20 cellular contexts compared by ENCODE assay signal in the genomic region with DNA sequence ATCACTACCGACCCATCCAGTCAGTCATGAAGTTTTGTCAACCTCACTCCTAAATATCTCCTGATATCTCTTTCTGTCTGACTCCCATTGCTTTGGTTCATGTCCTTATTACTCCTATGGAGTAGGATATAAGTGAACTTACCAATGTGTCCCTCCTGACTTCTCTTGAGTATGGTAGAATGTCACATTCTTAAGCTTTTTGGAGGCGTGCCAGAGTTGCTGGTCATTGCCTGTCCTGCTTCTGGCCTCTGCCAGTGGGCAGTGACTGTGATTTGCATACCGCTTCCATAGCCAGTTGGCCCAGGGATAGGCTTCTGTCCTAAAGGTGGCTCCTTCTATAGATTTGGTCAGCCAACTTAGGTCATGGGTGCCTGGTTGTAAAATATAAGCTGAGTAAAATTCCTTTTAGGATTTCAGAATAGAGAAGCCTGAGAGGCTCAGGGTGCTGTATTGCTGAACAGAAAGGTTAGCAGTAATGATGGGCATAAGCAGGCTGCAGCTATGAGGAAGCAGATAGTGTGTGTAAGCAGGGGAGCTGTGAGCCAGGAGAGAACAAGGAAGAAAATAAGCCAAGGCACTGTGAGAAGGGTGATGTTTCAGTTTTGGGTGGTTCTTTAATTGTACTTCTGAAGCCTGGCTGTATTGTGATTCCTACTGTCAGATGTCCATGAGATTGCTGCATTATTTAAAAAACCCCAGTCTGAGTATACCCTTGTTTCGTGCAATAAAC. TPM values are rescaled to one million over a fixed set of nuclear protein-coding genes. Genes with fewer than 3 reads are reported as not detected.
DNase-seq lines count a peak whose midpoint lies in the region; ATAC-seq, FAIRE-seq and TF ChIP-seq lines count a peak whose summit lies in the region.
"Had no signal": no experiment of that assay in that cellular context is flagged by ENCODE, and none has a peak within 500 bp of the region (broad histone marks: within the 10 kb centered on the region; RNA-seq: fewer than 3 reads in every experiment).

No MANE protein-coding gene starts in this region.

- TF ChIP-seq POLR2A in K562 (conservative IDR thresholded peaks at IDR 0.05), result no peak

- no peak for ATAC-seq in K562
- ATAC-seq in mucosa of descending colon, result peak; percentile 94
- ATAC-seq in GM18517 (IDR thresholded peaks at IDR 0.05; ENCODE audit: unreplicated experiment), result no peak

- 0 out of 5 replicates have a peak, but pooled peaks cover 0 to 3% of the 10 kb centered on the region in 2 experiments for H3K27me3 ChIP-seq in K562 (ENCODE audit: control insufficient read depth in 2 of 2, insufficient read depth in 2 of 2, low read length in 2 of 2)

- CTCF ChIA-PET in K562 (lab: Yijun Ruan, JAX; ENCODE audit: low intra/inter-chr PET ratio), result no interaction called here

- no peaks in the 10 kb centered on the region for H3K79me2 ChIP-seq in K562 (ENCODE audit: control insufficient read depth, insufficient read depth, low read length)

- no peak overlapping the region for H3K27ac ChIP-seq in K562 (ENCODE audit: extremely low read depth, low read depth, low read length)
- H3K27ac ChIP-seq: GM23248 had no signal

- POLR2A ChIA-PET in K562 (lab: Yijun Ruan, JAX), result interaction anchor here (0.7 to 2.1 kb wide), 5 partner anchors 12 to 30 kb away, joined by 3 to 8 read pairs (median 3); a partner anchor contains a TSS

- no peaks in the 10 kb centered on the region; the same call in 2 of the 3 replicates for H3K36me3 ChIP-seq in K562 (ENCODE audit: control insufficient read depth, insufficient read depth, low read length)
- H3K36me3 ChIP-seq in mucosa of descending colon (ENCODE audit: low read depth), result no peaks in the 10 kb centered on the region

- peak; percentile 13 for DNase-seq in EL
- DNase-seq in K562 (ENCODE audit: extremely low read depth in 1 of 4, low spot score in 3 of 4), result no peak
- DNase-seq in mucosa of descending colon, result no peak
- no peak for DNase-seq in amniotic stem cell (lab: John Stamatoyannopoulos, UW)
- DNase-seq in T-helper 1 cell, result no peak
- DNase-seq: C1 segment of cervical spinal cord; CD4-positive, alpha-beta memory T cell; COR-L47; DMS153; DND-41; GF-D8; GM23248; H7; HCEC 1CT had no signal

- no peak for FAIRE-seq in K562 (lab: Jason Lieb, UNC)
- FAIRE-seq: GM12891, GM18507, GM19239, H1 had no signal

- H3K4me3 ChIP-seq in K562 (no peak overlapping the region), mucosa of descending colon (no peak overlapping the region)
- H3K4me3 ChIP-seq: GM23248 had no signal

- H3K9me3 ChIP-seq in K562 (replicated peaks; ENCODE audit: control insufficient read depth, insufficient read depth, low read depth, low read length) (no peaks in the 10 kb centered on the region), mucosa of descending colon (no peaks in the 10 kb centered on the region)

- TF ChIP-seq EP300 in K562 (IDR thresholded peaks at IDR 0.05; ENCODE audit: low read length), result no peak

- intact Hi-C loops in K562 (cut with micrococcal nuclease), result no loop called here
- intact Hi-C loops in mucosa of descending colon (cut with DNase I, micrococcal nuclease), result no loop called here

- H3K9me1 ChIP-seq in K562 (ENCODE audit: control insufficient read depth, insufficient read depth, low read length), result no peaks in the 10 kb centered on the region

- H4K20me1 ChIP-seq in K562 (replicated peaks; ENCODE audit: control insufficient read depth, insufficient read depth, low read length), result no peaks in the 10 kb centered on the region

- TF ChIP-seq RAD21 in K562 (CRISPR knock-in tag; conservative IDR thresholded peaks at IDR 0.05 in 1 of 2, IDR thresholded peaks at IDR 0.05 in 1 of 2), result no peak

- no peak overlapping the region for H3K4me2 ChIP-seq in K562 (ENCODE audit: insufficient read depth, low read length)

- H3K4me1 ChIP-seq in K562 (replicated peaks in 1 of 2; ENCODE audit: control insufficient read depth in 2 of 2, insufficient read depth in 2 of 2, low read length in 2 of 2) (peaks cover 0 to under 1% of the 10 kb centered on the region in 2 experiments; a peak in 2 of 5 replicates), mucosa of descending colon (ENCODE audit: low read depth) (peaks cover 2% of the 10 kb centered on the region)

- no TSS peak for BruUV-seq in K562 (replicated peaks; lab: Mats Ljungman, UMichigan)

- no peak overlapping the region for H3K9ac ChIP-seq in K562 (ENCODE audit: insufficient read depth in 1 of 2, low read depth in 2 of 2, low read length in 2 of 2)
- H3K9ac ChIP-seq: GM23248 had no signal

- H2AFZ ChIP-seq in K562 (ENCODE audit: low read depth, low read length), result no peak overlapping the region
- H2AFZ ChIP-seq: GM23248 had no signal

- TF ChIP-seq CTCF in K562 (IDR thresholded peaks at IDR 0.05 in 2 of 3, conservative IDR thresholded peaks at IDR 0.05 in 1 of 3; ENCODE audit: insufficient read depth in 2 of 3, low read depth in 1 of 3, low read length in 3 of 3), result no peak
- TF ChIP-seq CTCF in mucosa of descending colon (IDR thresholded peaks at IDR 0.05), result no peak

- in situ Hi-C loops in K562 (cut with MboI), result no loop called here

- WGBS in K562 (ENCODE audit: insufficient coverage, low coverage, missing lambda C conversion rate), result 12% methylated on average over 4 of the region's 4 CpGs

TF ChIP-seq in K562, 482 proteins besides CTCF, POLR2A, EP300 and RAD21:
- TF ChIP-seq ELF4 (CRISPR knock-in tag; IDR thresholded peaks at IDR 0.05), result no peak
- peak; percentile 57 for TF ChIP-seq NFIC (IDR thresholded peaks at IDR 0.05)

RNA-seq across cellular contexts. Expression of a gene that starts 16.1 kb away (rescaled TPM):
- total RNA-seq in K562 (2011; cell fraction: chromatin; rRNA removed; ENCODE audit: low replicate concordance), result 71.0 and 71.2 TPM in 2 replicates
- 72.9 and 84.2 TPM in 2 replicates for total RNA-seq in K562 (2011; cell fraction: nucleolus; rRNA removed)
- 80.1 and 101 TPM in 2 replicates for total RNA-seq in K562 (2011; cell fraction: nucleoplasm; rRNA removed)
- total RNA-seq in K562 (2014; rRNA removed) (12.2 and 21.1 TPM in 2 replicates), K562 (2014; rRNA removed; fragmentation: Illumina TruSeq; extraction: Trizol) (19.9 and 20.2 TPM in 2 replicates), K562 (2015; rRNA removed; fragmentation: Illumina TruSeq; extraction: Trizol) (16.8 and 18.5 TPM in 2 replicates), K562 (2021) (23.5 TPM in 2 replicates), mucosa of descending colon (10 to 100 TPM; 22.5 to 52.8 (median 34.5) TPM)
- polyA plus RNA-seq in K562 (2011; rRNA removed) (34.1 and 37.4 TPM in 2 replicates), K562 (2014; fragmentation: Illumina TruSeq; extraction: Trizol) (13.4 and 16.5 TPM in 2 replicates), K562 (2014; fragmentation: Nextera tagmentation; extraction: Ambion mirVana) (1 to 10 TPM; 5.6 to 7.6 TPM), K562 (2014; rRNA removed) (7.8 and 10.4 TPM in 2 replicates)
- 24.1 and 35.9 TPM in 2 replicates for polyA plus RNA-seq in K562 (2011; cell fraction: cytosol; rRNA removed)
- 39.3 and 39.4 TPM in 2 replicates for polyA plus RNA-seq in K562 (2011; cell fraction: nucleus; rRNA removed)
- polyA plus RNA-seq in K562 (2012), result 21.4 and 29.8 TPM in 2 replicates
- 43.9 and 60.4 TPM in 2 replicates for polyA minus RNA-seq in K562 (2011; rRNA and poly(A)+ RNA removed)
- polyA minus RNA-seq in K562 (2011; cell fraction: cytosol; rRNA and poly(A)+ RNA removed), result 24.6 and 34.4 TPM in 2 replicates
- 57.8 and 62.6 TPM in 2 replicates for polyA minus RNA-seq in K562 (2011; cell fraction: nucleus; rRNA and poly(A)+ RNA removed)
- total RNA-seq: G401 had no signal

RNA-seq across cellular contexts. Expression of a gene that starts 26.8 kb away (rescaled TPM):
- total RNA-seq in K562 (2011; cell fraction: chromatin; rRNA removed; ENCODE audit: low replicate concordance), result 8.1 and 23.6 TPM in 2 replicates
- total RNA-seq in K562 (2011; cell fraction: nucleolus; rRNA removed), result 2.0 and 3.8 TPM in 2 replicates
- 8.4 and 24.0 TPM in 2 replicates for total RNA-seq in K562 (2011; cell fraction: nucleoplasm; rRNA removed)
- total RNA-seq in K562 (2014; rRNA removed), result 1.8 and 3.4 TPM in 2 replicates
- 6.2 and 7.5 TPM in 2 replicates for total RNA-seq in K562 (2014; rRNA removed; fragmentation: Illumina TruSeq; extraction: Trizol)
- total RNA-seq in K562 (2015; rRNA removed; fragmentation: Illumina TruSeq; extraction: Trizol), result 4.0 and 4.2 TPM in 2 replicates
- 5.5 and 6.6 TPM in 2 replicates for total RNA-seq in K562 (2021)
- polyA plus RNA-seq in K562 (2011; rRNA removed), result 8.8 and 11.0 TPM in 2 replicates
- 3.5 TPM in 2 replicates for polyA plus RNA-seq in K562 (2011; cell fraction: cytosol; rRNA removed)
- polyA plus RNA-seq in K562 (2011; cell fraction: nucleus; rRNA removed), result 15.5 and 17.0 TPM in 2 replicates
- 6.2 and 10.2 TPM in 2 replicates for polyA plus RNA-seq in K562 (2012)
- 6.2 and 7.4 TPM in 2 replicates for polyA plus RNA-seq in K562 (2014; fragmentation: Illumina TruSeq; extraction: Trizol)
- 10 to 100 TPM; 21.4 to 24.6 TPM for polyA plus RNA-seq in K562 (2014; fragmentation: Nextera tagmentation; extraction: Ambion mirVana)
- polyA plus RNA-seq in K562 (2014; rRNA removed), result 4.3 and 5.1 TPM in 2 replicates
- polyA minus RNA-seq in K562 (2011; rRNA and poly(A)+ RNA removed), result 6.1 and 7.3 TPM in 2 replicates
- 0.76 and 1.6 TPM in 2 replicates for polyA minus RNA-seq in K562 (2011; cell fraction: cytosol; rRNA and poly(A)+ RNA removed)
- polyA minus RNA-seq in K562 (2011; cell fraction: nucleus; rRNA and poly(A)+ RNA removed), result 6.6 and 10.2 TPM in 2 replicates
- total RNA-seq in mucosa of descending colon, result 10 to 100 TPM; 13.7 to 22.6 (median 14.9) TPM
- total RNA-seq: G401 had no signal
